ENCODE assay signal across 12 cellular contexts in genomic region chr2:39153312-39153711, GRCh38.
"Had no signal": no experiment of that assay in that cellular context is flagged by ENCODE, and none has a peak within 500 bp of the region (broad histone marks: within the 10 kb centered on the region; RNA-seq: fewer than 3 reads in every experiment).

No MANE protein-coding gene starts in this region.

- DNase-seq: activated T-cell treated with anti-CD3 and anti-CD28 coated beads, Interleukin-2, amount 50 U/mL, for 1 hour; amygdala; foreskin melanocyte; head of caudate nucleus; left colon; mucosa of descending colon; naive thymus-derived CD8-positive, alpha-beta T cell; posterior cingulate gyrus; stimulated activated CD4-positive, alpha-beta T cell treated with anti-CD3 and anti-CD28 coated beads, Interleukin-2, amount 100 ng/mL, for 24 hours; stimulated activated naive B cell treated with anti-CD40 and anti-IgM and Interleukin-4, amounts not matched to agents 10 μg/mL and 1 μg/mL and 100 μg/mL, for 72 hours had no signal

- ATAC-seq: left colon; mucosa of descending colon; naive thymus-derived CD8-positive, alpha-beta T cell; stimulated activated naive B cell treated with anti-CD40 and anti-IgM and Interleukin-4, amounts not matched to agents 10 μg/mL and 1 μg/mL and 100 μg/mL, for 72 hours had no signal

- H3K4me1 ChIP-seq: right atrium auricular region had no signal

- H3K9me3 ChIP-seq: mucosa of descending colon, neutrophil, right atrium auricular region had no signal

- H3K27me3 ChIP-seq: neutrophil, right atrium auricular region had no signal

- H3K27ac ChIP-seq: neutrophil, right atrium auricular region had no signal

- H3K36me3 ChIP-seq: neutrophil, right atrium auricular region had no signal

- H3K4me3 ChIP-seq: mucosa of descending colon, right atrium auricular region had no signal
